ENCODE assay signal across 8 cellular contexts in the genomic region with DNA sequence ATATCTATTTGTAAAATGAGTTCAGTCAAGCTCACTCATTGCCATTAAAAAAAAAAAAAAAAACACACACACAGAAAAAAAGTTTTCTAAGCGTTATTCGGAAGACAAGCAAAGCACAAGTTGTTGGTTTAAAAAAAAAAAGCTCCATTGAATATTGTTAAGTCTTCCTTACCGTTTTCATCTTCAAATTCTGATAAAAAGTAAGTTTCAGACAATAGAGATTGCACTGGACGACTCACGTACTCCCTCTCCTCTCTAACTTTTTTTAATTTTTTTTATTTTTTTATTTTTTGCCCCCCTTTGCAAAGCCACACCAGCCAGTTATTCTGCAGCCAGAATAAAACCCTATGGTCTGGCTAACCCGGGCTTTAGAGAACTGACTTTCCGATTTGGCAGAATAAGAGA. TPM values are rescaled to one million over a fixed set of nuclear protein-coding genes. Genes with fewer than 3 reads are reported as not detected.
DNase-seq lines count a peak whose midpoint lies in the region; ATAC-seq and TF ChIP-seq lines count a peak whose summit lies in the region.

No MANE protein-coding gene starts in this region.

- H3K4me1 Mint-ChIP-seq in activated naive CD8-positive, alpha-beta T cell (ENCODE audit: low read depth): peaks cover 10% of the 10 kb centered on the region

- no peaks in the 10 kb centered on the region for H3K9me3 Mint-ChIP-seq in activated naive CD8-positive, alpha-beta T cell (ENCODE audit: low read depth)

- no peak for TF ChIP-seq CTCF in tibial nerve (IDR thresholded peaks at IDR 0.05)
- no peak for TF ChIP-seq CTCF in GM13977 (IDR thresholded peaks at IDR 0.05; ENCODE audit: extremely low read depth, insufficient read depth, missing control alignments)

- no peaks in the 10 kb centered on the region for H3K36me3 Mint-ChIP-seq in activated naive CD8-positive, alpha-beta T cell

- DNase-seq in kidney tubule cell (ENCODE audit: low spot score): peak; percentile 9
- no peak for DNase-seq in tibial nerve (ENCODE audit: low spot score in 2 of 2)
- no peak for DNase-seq in NCI-H69 (lab: John Stamatoyannopoulos, UW)
- no peak for DNase-seq in GM13977 (ENCODE audit: low spot score)

- H3K4me3 Mint-ChIP-seq in activated naive CD8-positive, alpha-beta T cell: no peak overlapping the region

- no peak for TF ChIP-seq POLR2A in tibial nerve (IDR thresholded peaks at IDR 0.05)

- H3K27me3 Mint-ChIP-seq in activated naive CD8-positive, alpha-beta T cell: no peaks in the 10 kb centered on the region

- peak overlapping the region; percentile 70 to 94 (median 90) for H3K27ac ChIP-seq in tibial nerve

- no peak for TF ChIP-seq EP300 in tibial nerve (IDR thresholded peaks at IDR 0.05)

- H3K27ac Mint-ChIP-seq in activated naive CD8-positive, alpha-beta T cell: peak overlapping the region; percentile 88

- H3K4me1 ChIP-seq in tibial nerve: peaks cover 0 to 17% (median 5%) of the 10 kb centered on the region in 4 donors

- peak; percentile 22 for ATAC-seq in GM18498 (IDR thresholded peaks at IDR 0.05; ENCODE audit: unreplicated experiment)
- ATAC-seq in HG02870 (IDR thresholded peaks at IDR 0.05; ENCODE audit: unreplicated experiment): peak; percentile 15
- ATAC-seq in HG03469 (IDR thresholded peaks at IDR 0.05; ENCODE audit: unreplicated experiment): no peak

- H3K9me3 ChIP-seq in tibial nerve: no peaks in the 10 kb centered on the region

- no peaks in the 10 kb centered on the region for H3K27me3 ChIP-seq in tibial nerve

- WGBS in tibial nerve, 2 donors: 0 to 1% methylated on average over 7 of the region's 7 CpGs

- H3K4me3 ChIP-seq in tibial nerve: peak overlapping the region; percentile 44 to 59 (median 49)

- in situ Hi-C loops in GM13977 (cut with MboI; ENCODE audit: low pct_unique_long_range_greater_than_20kb, low sequenced_read_pairs, unreplicated experiment): loop anchor here (10.0 to 25.0 kb wide), 4 partner anchors 394 to 844 kb away; no protein-coding TSS in a partner anchor

- H3K36me3 ChIP-seq in tibial nerve: no peaks in the 10 kb centered on the region

RNA-seq across cellular contexts. Expression of gene ADAMTS6, which starts 0.5 kb away (rescaled TPM):
- total RNA-seq in tibial nerve: 10 to 100 TPM in 1 of 4 donors, 1 to 10 TPM in 3; 2.9 to 16.5 (median 7.3) TPM
